In genomic region chr6:27777126-27777525, GRCh38 we compare ENCODE assay signal across 19 cellular contexts.
DNase-seq lines count a peak whose midpoint lies in the region; ATAC-seq, FAIRE-seq and TF ChIP-seq lines count a peak whose summit lies in the region.
"Had no signal": no experiment of that assay in that cellular context is flagged by ENCODE, and none has a peak within 500 bp of the region (broad histone marks: within the 10 kb centered on the region; RNA-seq: fewer than 3 reads in every experiment).

No MANE protein-coding gene starts in this region.

- no peaks in the 10 kb centered on the region for H4K20me1 ChIP-seq in osteoblast (ENCODE audit: insufficient read depth, low read length)

- H3K36me3 ChIP-seq in osteoblast (ENCODE audit: insufficient read depth, low read length) = no peaks in the 10 kb centered on the region
- H3K36me3 ChIP-seq: vagina had no signal

- H3K4me3 Mint-ChIP-seq in effector memory CD8-positive, alpha-beta T cell = peak overlapping the region in 1 of 2 donors; percentile 48
- H3K4me3 Mint-ChIP-seq: activated naive CD4-positive, alpha-beta T cell treated with anti-CD3 and anti-CD28 coated beads, Interleukin-2, amount 50 U/mL, for 24 hours; T-helper 1 cell treated with Interleukin-12 subunit alpha and Interleukin-12 subunit beta and Interleukin-4 antibody, amounts not matched to agents 30 μg/mL and 1 μg/mL, for 36 hours had no signal

- H3K79me2 ChIP-seq in osteoblast (ENCODE audit: insufficient read depth, low read length) = no peaks in the 10 kb centered on the region

- peak overlapping the region; percentile 0 to 90 for H3K27ac Mint-ChIP-seq in effector memory CD8-positive, alpha-beta T cell
- H3K27ac Mint-ChIP-seq: activated naive CD4-positive, alpha-beta T cell treated with anti-CD3 and anti-CD28 coated beads, Interleukin-2, amount 50 U/mL, for 24 hours; T-helper 1 cell treated with Interleukin-12 subunit alpha and Interleukin-12 subunit beta and Interleukin-4 antibody, amounts not matched to agents 30 μg/mL and 1 μg/mL, for 36 hours had no signal

- H3K4me1 Mint-ChIP-seq in effector memory CD8-positive, alpha-beta T cell (ENCODE audit: low read depth in 2 of 2) = peaks cover 5 to 15% of the 10 kb centered on the region in 2 donors

- no peak overlapping the region for H3K27ac ChIP-seq in osteoblast (ENCODE audit: low read depth, low read length)
- H3K27ac ChIP-seq: C4-2B, foreskin keratinocyte, vagina had no signal

- TF ChIP-seq CTCF in GM20000 (IDR thresholded peaks at IDR 0.05; ENCODE audit: extremely low read depth, missing control alignments) = no peak
- TF ChIP-seq CTCF in LNCaP clone FGC (IDR thresholded peaks at IDR 0.05; ENCODE audit: control insufficient read depth, extremely low read depth, insufficient read depth) = no peak
- TF ChIP-seq CTCF in osteoblast (IDR thresholded peaks at IDR 0.05; ENCODE audit: extremely low read depth, low read depth, low read length) = no peak

- H2AFZ ChIP-seq in osteoblast (ENCODE audit: low read length) = peak overlapping the region; percentile 4

- peaks cover 6% of the 10 kb centered on the region for H3K27me3 ChIP-seq in osteoblast (ENCODE audit: insufficient read depth, low read length)
- H3K27me3 ChIP-seq: foreskin keratinocyte, vagina had no signal

- FAIRE-seq in HTR-8/SVneo (lab: Jason Lieb, UNC) = no peak

- peak overlapping the region; percentile 25 for H3K4me3 ChIP-seq in LNCaP clone FGC (ENCODE audit: low read depth, low read length)
- no peak overlapping the region for H3K4me3 ChIP-seq in osteoblast (ENCODE audit: insufficient read depth, low read length)
- H3K4me3 ChIP-seq: vagina had no signal

- no peaks in the 10 kb centered on the region for H3K9me3 Mint-ChIP-seq in effector memory CD8-positive, alpha-beta T cell
- H3K9me3 Mint-ChIP-seq: activated naive CD4-positive, alpha-beta T cell treated with anti-CD3 and anti-CD28 coated beads, Interleukin-2, amount 50 U/mL, for 24 hours; T-helper 1 cell treated with Interleukin-12 subunit alpha and Interleukin-12 subunit beta and Interleukin-4 antibody, amounts not matched to agents 30 μg/mL and 1 μg/mL, for 36 hours had no signal

- peaks cover 4% of the 10 kb centered on the region for H3K4me1 ChIP-seq in osteoblast (ENCODE audit: insufficient read depth, low read length)

- no peaks in the 10 kb centered on the region for H3K9me3 ChIP-seq in osteoblast (ENCODE audit: low read depth, low read length)
- H3K9me3 ChIP-seq: vagina had no signal

- H3K4me2 ChIP-seq in osteoblast (ENCODE audit: insufficient read depth, low read length) = peak overlapping the region; percentile 54

- CTCF ChIA-PET in HEK293T (lab: Yijun Ruan, JAX) = no interaction called here

- no peak for ATAC-seq in effector memory CD8-positive, alpha-beta T cell (replicated peaks)
- ATAC-seq: foreskin keratinocyte, Right ventricle myocardium inferior had no signal

- H3K36me3 Mint-ChIP-seq in effector memory CD8-positive, alpha-beta T cell (ENCODE audit: insufficient read depth) = peaks cover 4% of the 10 kb centered on the region
- H3K36me3 Mint-ChIP-seq: activated naive CD4-positive, alpha-beta T cell treated with anti-CD3 and anti-CD28 coated beads, Interleukin-2, amount 50 U/mL, for 24 hours had no signal

- POLR2A ChIA-PET in HEK293T (lab: Yijun Ruan, JAX) = no interaction called here

- H3K27me3 Mint-ChIP-seq in effector memory CD8-positive, alpha-beta T cell = peaks cover 26 to 40% of the 10 kb centered on the region in 2 donors

- DNase-seq in GM20000 (ENCODE audit: low spot score) (peak; percentile 35), LNCaP clone FGC (ENCODE audit: low read depth) (no peak), osteoblast (ENCODE audit: insufficient read length, low spot score, missing footprints) (no peak), HEK293T (ENCODE audit: extremely low spot score) (no peak), HTR-8/SVneo (ENCODE audit: insufficient read length, low spot score) (no peak), inferior parietal cortex (ENCODE audit: extremely low spot score) (no peak)
- DNase-seq in effector memory CD8-positive, alpha-beta T cell = no peak
- DNase-seq: activated CD8-positive, alpha-beta memory T cell treated with anti-CD3 and anti-CD28 coated beads, Interleukin-2, amount 50 U/mL, for 4 hours; DMS79; effector memory CD4-positive, alpha-beta T cell; foreskin keratinocyte; NCI-H1048; NCI-H2171 treated with DMSO at 0.1 percent for 48 hours; NK-92 treated with Interleukin-12 subunit alpha and Interleukin-12 subunit beta, amount 100 ng/mL, for 24 hours had no signal

TF ChIP-seq in HEK293T, 16 proteins besides CTCF, POLR2A, EP300 and RAD21:
- no peak for TF ChIP-seq SP1 (IDR thresholded peaks at IDR 0.05)
- no peak for TF ChIP-seq LEF1 (IDR thresholded peaks at IDR 0.05; ENCODE audit: borderline replicate concordance)
- TF ChIP-seq ZNF384 (IDR thresholded peaks at IDR 0.05) = no peak
- no peak for TF ChIP-seq L3MBTL2 (conservative IDR thresholded peaks at IDR 0.05)
- TF ChIP-seq TARDBP (IDR thresholded peaks at IDR 0.05) = no peak
- TF ChIP-seq FOXA1 (IDR thresholded peaks at IDR 0.05) = no peak
- no peak for TF ChIP-seq SUZ12 (IDR thresholded peaks at IDR 0.05)
- TF ChIP-seq NFRKB (IDR thresholded peaks at IDR 0.05) = no peak
- TF ChIP-seq FOXM1 (IDR thresholded peaks at IDR 0.05; ENCODE audit: borderline replicate concordance) = no peak
- TF ChIP-seq PKNOX1 (IDR thresholded peaks at IDR 0.05) = no peak
- no peak for TF ChIP-seq ELF4 (IDR thresholded peaks at IDR 0.05)
- TF ChIP-seq ARNT (IDR thresholded peaks at IDR 0.05) = no peak
- TF ChIP-seq HDGF (IDR thresholded peaks at IDR 0.05; ENCODE audit: borderline replicate concordance) = no peak
- TF ChIP-seq CTBP1 (IDR thresholded peaks at IDR 0.05; ENCODE audit: borderline replicate concordance) = no peak
- no peak for TF ChIP-seq FOXK2 (IDR thresholded peaks at IDR 0.05)
- no peak for TF ChIP-seq BHLHE40 (IDR thresholded peaks at IDR 0.05; ENCODE audit: borderline replicate concordance)
